ENCODE assay signal across 8 cellular contexts in genomic region chr13:99656092-99656745, GRCh38. TPM values are rescaled to one million over a fixed set of nuclear protein-coding genes. Genes with fewer than 3 reads are reported as not detected.
DNase-seq lines count a peak whose midpoint lies in the region; ATAC-seq and TF ChIP-seq lines count a peak whose summit lies in the region.

No MANE protein-coding gene starts in this region.

- H3K4me3 ChIP-seq in AG10803 (ENCODE audit: low read length) = no peak overlapping the region
- H3K4me3 ChIP-seq in lung = no peak overlapping the region

- peak overlapping the region; percentile 81 for H3K27ac Mint-ChIP-seq in activated CD4-positive, alpha-beta memory T cell treated with anti-CD3 and anti-CD28 coated beads, Interleukin-2, amount 10 ng/mL, durations not matched to agents 7 days and 5 days

- 13 to 16% methylated on average over 8 of the region's 8 CpGs for WGBS in lung, 2 donors

- ATAC-seq in GM19351 (IDR thresholded peaks at IDR 0.05; ENCODE audit: unreplicated experiment) (peak; percentile 70), lung (ENCODE audit: insufficient read depth, low FRiP score) (peak; percentile 76)

- peak; percentile 70 for DNase-seq in AG10803 (ENCODE audit: low read depth)
- DNase-seq in HPDE6-E6E7 (ENCODE audit: extremely low spot score) = peak; percentile 52
- DNase-seq in NCI-H774 (lab: John Stamatoyannopoulos, UW) = peak; percentile 68
- DNase-seq in activated CD4-positive, alpha-beta memory T cell treated with anti-CD3 and anti-CD28 coated beads, Interleukin-2, amount 10 ng/mL, durations not matched to agents 7 days and 5 days = peak; percentile 86
- peak; percentile 71 for DNase-seq in effector CD8-positive, alpha-beta T cell (lab: John Stamatoyannopoulos, UW)
- DNase-seq in lung (ENCODE audit: low spot score) = peak; percentile 70
- peak; percentile 55 for DNase-seq in stimulated activated CD8-positive, alpha-beta memory T cell treated with anti-CD3 and anti-CD28 coated beads, Interleukin-15, amount 100 ng/mL, for 24 hours (ENCODE audit: low read depth)

- no peaks in the 10 kb centered on the region for H3K27me3 ChIP-seq in lung (ENCODE audit: control insufficient read depth, insufficient read depth)

- no peaks in the 10 kb centered on the region for H3K9me3 Mint-ChIP-seq in activated CD4-positive, alpha-beta memory T cell treated with anti-CD3 and anti-CD28 coated beads, Interleukin-2, amount 10 ng/mL, durations not matched to agents 7 days and 5 days

- H3K36me3 ChIP-seq in lung (ENCODE audit: control insufficient read depth in 2 of 2, insufficient read depth in 2 of 2, low read length in 2 of 2) = no peaks in the 10 kb centered on the region

- H3K4me1 Mint-ChIP-seq in activated CD4-positive, alpha-beta memory T cell treated with anti-CD3 and anti-CD28 coated beads, Interleukin-2, amount 10 ng/mL, durations not matched to agents 7 days and 5 days = peaks cover 42% of the 10 kb centered on the region

- POLR2A ChIA-PET in activated CD4-positive, alpha-beta memory T cell treated with anti-CD3 and anti-CD28 coated beads, Interleukin-2, amount 10 ng/mL, durations not matched to agents 7 days and 5 days (lab: Charles Lee) = interaction anchor here (0.7 to 3.0 kb wide), 11 partner anchors 14 to 1018 kb away, joined by 3 to 11 read pairs (median 5); partner anchors contain the start of genes CLYBL, PCCA, TMTC4 and ZIC2

- H3K4me1 ChIP-seq in lung (ENCODE audit: control insufficient read depth in 2 of 2, insufficient read depth in 2 of 2, low read length in 2 of 2) = no peaks in the 10 kb centered on the region

- H3K4me3 Mint-ChIP-seq in activated CD4-positive, alpha-beta memory T cell treated with anti-CD3 and anti-CD28 coated beads, Interleukin-2, amount 10 ng/mL, durations not matched to agents 7 days and 5 days = peak overlapping the region; percentile 59

- H3K27ac ChIP-seq in lung (ENCODE audit: low read depth in 1 of 2, low read length in 1 of 2) = no peak overlapping the region

- no peaks in the 10 kb centered on the region for H3K36me3 Mint-ChIP-seq in activated CD4-positive, alpha-beta memory T cell treated with anti-CD3 and anti-CD28 coated beads, Interleukin-2, amount 10 ng/mL, durations not matched to agents 7 days and 5 days (ENCODE audit: low read depth)

- TF ChIP-seq CTCF in AG10803 (conservative IDR thresholded peaks at IDR 0.05; ENCODE audit: low read length) (peak; percentile 96), lung (IDR thresholded peaks at IDR 0.05; ENCODE audit: control extremely low read depth, extremely low read depth) (peak; percentile 84)

- peaks cover 9% of the 10 kb centered on the region for H3K27me3 Mint-ChIP-seq in activated CD4-positive, alpha-beta memory T cell treated with anti-CD3 and anti-CD28 coated beads, Interleukin-2, amount 10 ng/mL, durations not matched to agents 7 days and 5 days

- CTCF ChIA-PET in activated CD4-positive, alpha-beta memory T cell treated with anti-CD3 and anti-CD28 coated beads, Interleukin-2, amount 10 ng/mL, durations not matched to agents 7 days and 5 days (lab: Charles Lee) = interaction anchor here (0.6 to 4.0 kb wide), 52 partner anchors 9 to 1472 kb away, joined by 3 to 39 read pairs (median 4); partner anchors contain the start of genes CLYBL and PCCA

- H3K9me3 ChIP-seq in lung (ENCODE audit: control insufficient read depth in 2 of 2, insufficient read depth in 1 of 2, low read length in 1 of 2) = no peaks in the 10 kb centered on the region

RNA-seq across cellular contexts. Expression of gene CLYBL, which starts 49.7 kb away (rescaled TPM):
- 1 to 10 TPM; 4.2 to 4.9 TPM for total RNA-seq in activated CD4-positive, alpha-beta memory T cell treated with anti-CD3 and anti-CD28 coated beads, Interleukin-2, amount 10 ng/mL, durations not matched to agents 7 days and 5 days
- total RNA-seq in lung = 1 to 10 TPM; 4.4 to 7.5 TPM
- polyA plus RNA-seq in lung = 1 to 10 TPM; 3.5 to 4.5 TPM
